ENCODE assay signal across 17 cellular contexts in the genomic region with DNA sequence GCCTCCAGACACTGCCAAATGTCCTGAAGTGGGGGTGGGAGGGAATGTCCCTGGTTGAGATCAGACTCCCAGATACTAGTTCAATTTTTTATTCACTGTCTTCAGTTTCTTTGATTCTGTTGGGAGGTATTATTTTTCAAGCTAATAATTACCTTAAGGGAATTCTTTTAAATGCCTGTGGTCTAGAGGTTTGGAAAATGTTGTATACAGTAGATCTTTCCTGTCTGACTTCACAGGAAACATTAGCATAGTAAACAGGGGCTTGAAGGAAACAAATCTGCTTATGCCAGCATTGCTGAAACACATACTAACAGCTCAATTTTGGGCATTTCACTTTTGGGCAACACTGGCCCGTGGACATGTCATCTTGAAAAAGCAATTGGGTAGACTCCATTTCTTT.
DNase-seq lines count a peak whose midpoint lies in the region; ATAC-seq and TF ChIP-seq lines count a peak whose summit lies in the region.
"Had no signal": no experiment of that assay in that cellular context is flagged by ENCODE, and none has a peak within 500 bp of the region (broad histone marks: within the 10 kb centered on the region; RNA-seq: fewer than 3 reads in every experiment).

No MANE protein-coding gene starts in this region.

- DNase-seq in HK-2 (ENCODE audit: unreplicated experiment) (peak; percentile 10), dermis blood vessel endothelial cell (peak; percentile 28), kidney epithelial cell (ENCODE audit: low read depth) (peak; percentile 64), NCI-H128 (lab: John Stamatoyannopoulos, UW; ENCODE audit: unreplicated experiment) (no peak)
- DNase-seq in central memory CD4-positive, alpha-beta T cell: no peak
- DNase-seq: CD8-positive, alpha-beta memory T cell; Karpas-422; MM.1S; NCI-H1092 treated with DMSO at 0.1 percent for 48 hours; NCI-H187; NCI-H226; NCI-H524 treated with DMSO at 0.1 percent for 48 hours; SK-N-SH had no signal

- no peaks in the 10 kb centered on the region for H3K27me3 ChIP-seq in kidney epithelial cell (ENCODE audit: control insufficient read depth, insufficient read depth, low read length)

- no peak for ATAC-seq in GM19463 (IDR thresholded peaks at IDR 0.05; ENCODE audit: unreplicated experiment)
- ATAC-seq in HG02870 (IDR thresholded peaks at IDR 0.05; ENCODE audit: unreplicated experiment): no peak
- ATAC-seq: Panc1, Right ventricle myocardium inferior had no signal

- no peak overlapping the region for H3K4me3 ChIP-seq in kidney epithelial cell (ENCODE audit: low read depth, low read length)

- TF ChIP-seq CTCF in kidney epithelial cell (IDR thresholded peaks at IDR 0.05; ENCODE audit: insufficient read depth, low read length, poor library complexity, severe bottlenecking): no peak

- no peaks in the 10 kb centered on the region for H3K36me3 ChIP-seq in kidney epithelial cell (ENCODE audit: control insufficient read depth, insufficient read depth, low read length)

Comparison
In these comparisons a context has a peak if more than half of its experiments do, and no peak if none do; other contexts are left out.
1. DNase-seq: peak in HK-2 (single experiment), dermis blood vessel endothelial cell (single experiment) and kidney epithelial cell (single experiment); none in central memory CD4-positive, alpha-beta T cell (single experiment) and NCI-H128 (single experiment).